8 cellular contexts compared by ENCODE assay signal in the genomic region with DNA sequence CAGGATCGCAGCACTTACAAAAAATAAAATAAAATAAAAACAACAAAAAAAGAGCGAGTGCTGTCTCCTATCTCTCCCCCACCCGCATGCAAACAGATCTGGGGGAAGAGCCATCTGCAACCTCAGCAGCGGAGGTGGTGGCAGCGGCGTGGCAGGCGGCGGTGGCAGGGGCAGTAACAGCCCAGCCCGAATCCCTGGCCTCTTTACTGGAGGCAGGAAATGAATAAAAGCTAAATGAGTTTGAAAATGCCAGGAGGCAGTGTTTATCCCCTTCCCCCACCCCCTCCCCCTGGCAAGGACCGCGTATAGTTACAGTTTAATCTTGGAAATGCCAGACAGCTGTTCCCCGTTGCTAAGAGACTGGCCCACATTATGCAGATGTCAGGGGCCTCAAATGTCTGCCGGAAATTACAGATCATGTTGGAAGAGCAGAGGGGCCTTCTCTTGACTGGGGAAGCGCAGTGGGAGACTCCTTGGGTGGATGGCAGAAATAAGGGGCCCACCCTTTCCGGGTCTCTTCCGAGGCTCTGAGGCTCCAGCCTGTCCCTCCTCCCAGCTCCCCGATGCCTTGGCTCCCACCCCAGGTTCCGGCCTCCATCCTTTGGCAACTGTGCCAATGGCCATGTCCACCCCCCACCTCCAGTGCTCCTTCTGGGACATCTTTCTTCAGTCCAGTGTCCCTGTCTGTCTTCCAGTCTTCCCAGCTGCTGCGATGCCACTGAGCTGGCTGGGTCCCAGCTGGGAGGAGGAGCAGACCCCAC.
DNase-seq lines count a peak whose midpoint lies in the region; ATAC-seq, FAIRE-seq and TF ChIP-seq lines count a peak whose summit lies in the region.

No MANE protein-coding gene starts in this region.

- CTCF ChIA-PET in A673 (lab: Charles Lee) = interaction anchor here (0.7 to 2.3 kb wide), 2 partner anchors 27 to 145 kb away, joined by 4 to 7 read pairs; no protein-coding TSS in a partner anchor
- CTCF ChIA-PET in GM12878 (lab: Yijun Ruan, JAX) = interaction anchor here (0.9 to 11.3 kb wide), 16 partner anchors 8 to 180 kb away, joined by 3 to 189 read pairs (median 5); no protein-coding TSS in a partner anchor

- TF ChIP-seq RAD21 in GM12878 (IDR thresholded peaks at IDR 0.05; ENCODE audit: insufficient read depth, low read depth, low read length) = no peak

- no TSS peak for BruUV-seq in A673 (replicated peaks; lab: Mats Ljungman, UMichigan)
- BruUV-seq in GM12878 (replicated peaks; lab: Mats Ljungman, UMichigan) = no TSS peak

- H3K9me3 ChIP-seq in A673 (ENCODE audit: low read depth, low read length, poor library complexity, severe bottlenecking) (no peaks in the 10 kb centered on the region), HAP-1 (no peaks in the 10 kb centered on the region), GM12878 (replicated peaks; ENCODE audit: control insufficient read depth, insufficient read depth, low read length) (no peaks in the 10 kb centered on the region), spleen (no peaks in the 10 kb centered on the region)

- H3K9ac ChIP-seq in GM12878 (ENCODE audit: control insufficient read depth, insufficient read depth, low read length) = no peak overlapping the region

- TF ChIP-seq EP300 in GM12878 (IDR thresholded peaks at IDR 0.05; ENCODE audit: borderline replicate concordance in 1 of 2, control insufficient read depth in 1 of 2, low read depth in 2 of 2, low read length in 2 of 2) = no peak

- TF ChIP-seq CTCF in A673 (conservative IDR thresholded peaks at IDR 0.05; ENCODE audit: low read depth, low read length) (no peak), GM12878 (IDR thresholded peaks at IDR 0.05 in 2 of 3, conservative IDR thresholded peaks at IDR 0.05 in 1 of 3; ENCODE audit: control insufficient read depth in 2 of 3, extremely low read depth in 1 of 3, insufficient read depth in 1 of 3, low read depth in 3 of 3, low read length in 3 of 3) (no peak), spleen (IDR thresholded peaks at IDR 0.05 in 8 of 11, conservative IDR thresholded peaks at IDR 0.05 in 3 of 11) (no peak)

- intact Hi-C loops in A673 (cut with micrococcal nuclease; ENCODE audit: unreplicated experiment) (loop anchor here (1.0 to 5.0 kb wide), 3 partner anchors 27 to 107 kb away; a partner anchor contains a TSS), GM12878 (cut with micrococcal nuclease; ENCODE audit: unreplicated experiment) (loop anchor here (2.0 kb wide), 1 partner anchor 27 kb away; no protein-coding TSS in a partner anchor), spleen (cut with DNase I; ENCODE audit: low total_unique reads) (loop anchor here (5.0 kb wide), 1 partner anchor 32 kb away; no protein-coding TSS in a partner anchor)

- H3K36me3 ChIP-seq in A673 (ENCODE audit: insufficient read depth, low read length, poor library complexity, severe bottlenecking) = no peaks in the 10 kb centered on the region
- H3K36me3 ChIP-seq in HAP-1 (replicated peaks) = no peaks in the 10 kb centered on the region
- H3K36me3 ChIP-seq in GM12878 (ENCODE audit: control insufficient read depth in 2 of 2, insufficient read depth in 2 of 2, low read length in 1 of 2) = no peaks in the 10 kb centered on the region
- no peaks in the 10 kb centered on the region for H3K36me3 ChIP-seq in spleen

- ATAC-seq in GM12878 = peak; percentile 68
- no peak for ATAC-seq in HG02852 (IDR thresholded peaks at IDR 0.05; ENCODE audit: unreplicated experiment)
- ATAC-seq in HG02642 (IDR thresholded peaks at IDR 0.05; ENCODE audit: poor library complexity, unreplicated experiment) = no peak

- peaks cover 86% of the 10 kb centered on the region for H3K4me1 ChIP-seq in A673 (ENCODE audit: insufficient read depth, low read length, poor library complexity, severe bottlenecking)
- H3K4me1 ChIP-seq in HAP-1 = peaks cover 42% of the 10 kb centered on the region
- H3K4me1 ChIP-seq in GM12878 (ENCODE audit: control insufficient read depth, insufficient read depth, low read length) = peaks cover 5% of the 10 kb centered on the region
- peaks cover 26 to 83% (median 49%) of the 10 kb centered on the region in 6 donors for H3K4me1 ChIP-seq in spleen

- DNase-seq in A673 (ENCODE audit: low spot score) (peak; percentile 100), HAP-1 (ENCODE audit: low spot score in 2 of 2) (peak; percentile 72 to 74), NCI-H748 (lab: John Stamatoyannopoulos, UW; ENCODE audit: unreplicated experiment) (peak; percentile 98), GM12878 (ENCODE audit: low read depth, low spot score) (no peak), islet precursor cell (peak; percentile 66), spleen (no peak)

- no peak overlapping the region; the same call in 1 of the 2 replicates for H2AFZ ChIP-seq in GM12878 (ENCODE audit: control insufficient read depth, low read depth, low read length)

- POLR2A ChIA-PET in A673 (lab: Charles Lee; ENCODE audit: low non-redundant PET) (interaction anchor here (0.5 to 1.5 kb wide), 5 partner anchors 8 to 120 kb away, joined by 3 to 9 read pairs (median 5); no protein-coding TSS in a partner anchor), GM12878 (lab: Charles Lee) (interaction anchor here (0.5 to 9.2 kb wide), 14 partner anchors 9 to 134 kb away, joined by 3 to 53 read pairs (median 4); no protein-coding TSS in a partner anchor)

- FAIRE-seq in GM12878 (lab: Jason Lieb, UNC) = no peak

- H3K27me3 ChIP-seq in A673 (replicated peaks; ENCODE audit: insufficient read depth, low read depth, low read length, poor library complexity) (no peaks in the 10 kb centered on the region), HAP-1 (ENCODE audit: low read depth) (no peaks in the 10 kb centered on the region), GM12878 (replicated peaks in 1 of 2; ENCODE audit: control insufficient read depth in 2 of 2, insufficient read depth in 2 of 2, low read length in 1 of 2) (no peaks in the 10 kb centered on the region), spleen (replicated peaks in 1 of 7) (peaks cover 0 to 6% (median 0%) of the 10 kb centered on the region in 7 donors)

- no peak overlapping the region for H3K4me2 ChIP-seq in GM12878 (ENCODE audit: control insufficient read depth, insufficient read depth)

- no peak for TF ChIP-seq POLR2A in GM12878 (IDR thresholded peaks at IDR 0.05; ENCODE audit: low read depth, low read length)
- no peak for TF ChIP-seq POLR2A in spleen (IDR thresholded peaks at IDR 0.05)

- in situ Hi-C loops in HAP-1 (cut with MboI; ENCODE audit: low sequenced_read_pairs) = no loop called here
- in situ Hi-C loops in GM12878 (cut with MboI) = loop anchor here (10.0 kb wide), 1 partner anchor 145 kb away; no protein-coding TSS in a partner anchor

- H3K79me2 ChIP-seq in GM12878 (ENCODE audit: control insufficient read depth, insufficient read depth, low read length) = no peaks in the 10 kb centered on the region

- RAD21 ChIA-PET in GM12878 (lab: Charles Lee; ENCODE audit: unreplicated experiment) = interaction anchor here (1.0 to 12.8 kb wide), 18 partner anchors 9 to 177 kb away, joined by 3 to 233 read pairs (median 6); a partner anchor contains a TSS

- H4K20me1 ChIP-seq in GM12878 (ENCODE audit: control insufficient read depth, insufficient read depth) = no peaks in the 10 kb centered on the region

- SMC1A ChIA-PET in GM12878 (lab: Charles Lee; ENCODE audit: uncharacterized antibody, unreplicated experiment) = interaction anchor here (0.8 to 12.6 kb wide), 21 partner anchors 10 to 633 kb away, joined by 3 to 233 read pairs (median 6); a partner anchor contains a TSS

- 31% methylated on average over 19 of the region's 19 CpGs for WGBS in GM12878 (ENCODE audit: insufficient coverage, insufficient replicate concordance, low lambda C conversion rate, missing lambda C conversion rate)
- WGBS in spleen, 5 donors = 10 to 21% (median 13%) methylated on average over 19 of the region's 19 CpGs

- peak overlapping the region; percentile 6 for H3K4me3 ChIP-seq in A673 (ENCODE audit: low read depth, low read length, poor library complexity, severe bottlenecking)
- no peak overlapping the region for H3K4me3 ChIP-seq in HAP-1
- H3K4me3 ChIP-seq in GM12878 = no peak overlapping the region
- no peak overlapping the region for H3K4me3 ChIP-seq in spleen

- H3K27ac ChIP-seq in A673 (ENCODE audit: low read depth, low read length, poor library complexity, severe bottlenecking) (peak overlapping the region; percentile 99), GM12878 (ENCODE audit: control insufficient read depth, insufficient read depth) (no peak overlapping the region), spleen (peak overlapping the region in 7 of 8 donors; percentile 72 to 88 (median 77))

TF ChIP-seq in GM12878, 131 proteins besides CTCF, POLR2A, EP300 and RAD21 (continues in another document):
- 0 out of 4 replicates have a peak, but pooled peaks of 1 of the 2 experiments have one; percentile 12 for TF ChIP-seq IKZF2 (IDR thresholded peaks at IDR 0.05)
- no peak for TF ChIP-seq POLR2AphosphoS5 (IDR thresholded peaks at IDR 0.05; ENCODE audit: low read length)
- no peak for TF ChIP-seq SIN3A (IDR thresholded peaks at IDR 0.05; ENCODE audit: low read depth, low read length)
- no peak for TF ChIP-seq NRF1 (conservative IDR thresholded peaks at IDR 0.05; ENCODE audit: low read depth, low read length)
- no peak for TF ChIP-seq SRF (IDR thresholded peaks at IDR 0.05; ENCODE audit: low read depth in 2 of 2, low read length in 2 of 2)
- TF ChIP-seq HDAC2 (IDR thresholded peaks at IDR 0.05) = no peak
- TF ChIP-seq CHD4 (IDR thresholded peaks at IDR 0.05) = no peak
- TF ChIP-seq, protein P1, sequence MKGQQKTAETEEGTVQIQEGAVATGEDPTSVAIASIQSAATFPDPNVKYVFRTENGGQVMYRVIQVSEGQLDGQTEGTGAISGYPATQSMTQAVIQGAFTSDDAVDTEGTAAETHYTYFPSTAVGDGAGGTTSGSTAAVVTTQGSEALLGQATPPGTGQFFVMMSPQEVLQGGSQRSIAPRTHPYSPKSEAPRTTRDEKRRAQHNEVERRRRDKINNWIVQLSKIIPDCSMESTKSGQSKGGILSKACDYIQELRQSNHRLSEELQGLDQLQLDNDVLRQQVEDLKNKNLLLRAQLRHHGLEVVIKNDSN (IDR thresholded peaks at IDR 0.05; ENCODE audit: borderline replicate concordance, extremely low read length, insufficient read depth, low read depth, low read length) = no peak
- no peak for TF ChIP-seq NR2C1 (IDR thresholded peaks at IDR 0.05)
- TF ChIP-seq YY1 (IDR thresholded peaks at IDR 0.05; ENCODE audit: low read depth, low read length) = 0 out of 2 replicates have a peak, but pooled peaks have one; percentile 25
- no peak for TF ChIP-seq WRNIP1 (IDR thresholded peaks at IDR 0.05; ENCODE audit: borderline replicate concordance, low read depth, low read length)
- TF ChIP-seq CHD2 (IDR thresholded peaks at IDR 0.05; ENCODE audit: borderline replicate concordance, low read depth, low read length) = no peak
- no peak for TF ChIP-seq SUPT20H (IDR thresholded peaks at IDR 0.05; ENCODE audit: borderline replicate concordance, control insufficient read depth, low read depth, low read length)
- no peak for TF ChIP-seq KLF5 (IDR thresholded peaks at IDR 0.05; ENCODE audit: partially characterized antibody)
- TF ChIP-seq HDGF (IDR thresholded peaks at IDR 0.05) = no peak

Comparison
In these comparisons a context has a peak if more than half of its experiments do, and no peak if none do; other contexts are left out.
1. DNase-seq: peak in A673 (single experiment), HAP-1 (2 of 2), NCI-H748 (single experiment) and islet precursor cell (single experiment); none in GM12878 (single experiment) and spleen (single experiment).